2 cellular contexts compared by ENCODE assay signal in genomic region chr12:98431089-98431488, GRCh38.
A peak's percentile ranks its signal among the peaks of the same experiment; 100 is the strongest.
TF ChIP-seq lines count a peak whose summit lies in the region.

No MANE protein-coding gene starts in this region.

TF ChIP-seq in HepG2, 621 proteins besides CTCF, POLR2A, EP300 and RAD21:
- peak; percentile 98 for TF ChIP-seq ZNF564 (CRISPR knock-in tag; IDR thresholded peaks at IDR 0.05)
- no peak for TF ChIP-seq PRDM10 (CRISPR knock-in tag; IDR thresholded peaks at IDR 0.05; ENCODE audit: low read depth)
- TF ChIP-seq GTF3A (CRISPR knock-in tag; conservative IDR thresholded peaks at IDR 0.05) = no peak
- TF ChIP-seq ZNF766 (CRISPR knock-in tag; IDR thresholded peaks at IDR 0.05; ENCODE audit: borderline replicate concordance) = peak; percentile 98

TF ChIP-seq in K562, 482 proteins besides CTCF, POLR2A, EP300 and RAD21:
- no peak for TF ChIP-seq ZNF655 (CRISPR knock-in tag; IDR thresholded peaks at IDR 0.05)
- TF ChIP-seq POLR2AphosphoS2 (IDR thresholded peaks at IDR 0.05; ENCODE audit: low read length) = no peak
- peak; percentile 98 for TF ChIP-seq ZNF766 (CRISPR knock-in tag; conservative IDR thresholded peaks at IDR 0.05)
TF ChIP-seq in K562: peak in this region for 1.
